ENCODE assay signal across 35 cellular contexts in genomic region chr6:103255132-103255531, GRCh38.
"Had no signal": no experiment of that assay in that cellular context is flagged by ENCODE, and none has a peak within 500 bp of the region (broad histone marks: within the 10 kb centered on the region; RNA-seq: fewer than 3 reads in every experiment).

No MANE protein-coding gene starts in this region.

- H3K4me2 ChIP-seq: KMS-11 had no signal

- H3K27me3 ChIP-seq: MG63 had no signal

- H3K9me3 ChIP-seq: MG63 had no signal

- H3K36me3 ChIP-seq: MG63 had no signal

- H3K9ac ChIP-seq: KMS-11 had no signal

- DNase-seq: Karpas-422, Kasumi-1, KBM-7, KG1, MG63, MM.1S, MV-4-11, NCI-H1048, NCI-H1092, NCI-H1092 treated with DMSO at 0.1 percent for 48 hours, NCI-H1105, NCI-H1105 treated with DMSO at 0.1 percent for 48 hours, NCI-H1417, NCI-H1417 treated with DMSO at 0.1 percent for 48 hours, NCI-H1436, NCI-H1436 treated with DMSO at 0.1 percent for 48 hours, NCI-H146, NCI-H1694, NCI-H1694 treated with DMSO at 0.1 percent for 48 hours, NCI-H187, NCI-H187 treated with DMSO at 0.1 percent for 48 hours, NCI-H1930, NCI-H2029, NCI-H2029 treated with DMSO at 0.1 percent for 48 hours, NCI-H2081, NCI-H2081 treated with DMSO at 0.1 percent for 48 hours, NCI-H2107, NCI-H2171, NCI-H2171 treated with DMSO at 0.1 percent for 48 hours, NCI-H2227 treated with DMSO at 0.1 percent for 48 hours, NCI-H226, NCI-H345, NCI-H446, NCI-H446 treated with DMSO at 0.1 percent for 48 hours had no signal

- H3K27ac ChIP-seq: KMS-11 had no signal

- H3K4me3 ChIP-seq: MG63 had no signal
